In genomic region chr1:237126180-237126579, GRCh38 we compare ENCODE assay signal across 15 cellular contexts.
DNase-seq lines count a peak whose midpoint lies in the region; ATAC-seq and TF ChIP-seq lines count a peak whose summit lies in the region.
"Had no signal": no experiment of that assay in that cellular context is flagged by ENCODE, and none has a peak within 500 bp of the region (broad histone marks: within the 10 kb centered on the region; RNA-seq: fewer than 3 reads in every experiment).

No MANE protein-coding gene starts in this region.

- H3K14ac ChIP-seq in trophoblast cell (ENCODE audit: low read length): no peak overlapping the region

- H3K36me3 Mint-ChIP-seq in CD8-positive, alpha-beta memory T cell: no peaks in the 10 kb centered on the region
- H3K36me3 Mint-ChIP-seq: CD4-positive, alpha-beta memory T cell had no signal

- H3K27ac ChIP-seq in heart right ventricle (peak overlapping the region in 5 of 10 donors; percentile 9 to 62 (median 34)), trophoblast cell (ENCODE audit: low read depth, low read length) (no peak overlapping the region)
- no peak overlapping the region for H3K27ac ChIP-seq in CD8-positive, alpha-beta memory T cell (ENCODE audit: low read depth, low read length)

- no peaks in the 10 kb centered on the region for H3K4me1 Mint-ChIP-seq in CD8-positive, alpha-beta memory T cell
- H3K4me1 Mint-ChIP-seq: CD4-positive, alpha-beta memory T cell had no signal

- H3K27me3 Mint-ChIP-seq in CD8-positive, alpha-beta memory T cell: peaks cover 6 to 8% of the 10 kb centered on the region in 2 donors

- no peak for DNase-seq in Right ventricle myocardium superior
- no peak for DNase-seq in heart right ventricle
- DNase-seq in left ventricle myocardium superior: no peak
- DNase-seq in trophoblast cell: no peak
- no peak for DNase-seq in SK-N-DZ (ENCODE audit: low spot score)
- DNase-seq in CD8-positive, alpha-beta memory T cell: no peak
- DNase-seq: C1 segment of cervical spinal cord; Caco-2; CD4-positive, alpha-beta memory T cell; DMS153; DND-41; H9; HFFc6 had no signal

- no peak overlapping the region for H2AK5ac ChIP-seq in trophoblast cell (ENCODE audit: low read length)

- H3K4ac ChIP-seq in trophoblast cell (ENCODE audit: low read depth, low read length): peak overlapping the region; percentile 64

- peaks cover 1 to 12% (median 8%) of the 10 kb centered on the region in 5 donors for H3K9me3 Mint-ChIP-seq in CD8-positive, alpha-beta memory T cell

- POLR2A ChIA-PET in CD8-positive, alpha-beta memory T cell (lab: Charles Lee): no interaction called here

- no peak overlapping the region for H3K9ac ChIP-seq in trophoblast cell (ENCODE audit: low read length)

- no peak for TF ChIP-seq CTCF in heart right ventricle (IDR thresholded peaks at IDR 0.05)

- no peak overlapping the region for H3K23ac ChIP-seq in trophoblast cell (ENCODE audit: low read length)

- H3K36me3 ChIP-seq in heart right ventricle (no peaks in the 10 kb centered on the region), trophoblast cell (ENCODE audit: control insufficient read depth in 1 of 2, insufficient read depth in 2 of 2, low read length in 2 of 2) (no peaks in the 10 kb centered on the region)
- H3K36me3 ChIP-seq in CD8-positive, alpha-beta memory T cell (ENCODE audit: insufficient read depth, low read length): no peaks in the 10 kb centered on the region

- WGBS in heart right ventricle, 2 donors: 46 to 60% methylated on average over 2 of the region's 2 CpGs
- no CpG with 5 or more reads among the region's 2 CpGs for WGBS in trophoblast cell (ENCODE audit: extremely low coverage, insufficient coverage, insufficient read length)

- peak overlapping the region in 1 of 8 donors; percentile 32 for H3K27ac Mint-ChIP-seq in CD8-positive, alpha-beta memory T cell
- H3K27ac Mint-ChIP-seq: CD4-positive, alpha-beta memory T cell; GM23338; H9; HFFc6 had no signal

- H2BK12ac ChIP-seq in trophoblast cell (ENCODE audit: low read length): no peak overlapping the region

- CTCF ChIA-PET in CD8-positive, alpha-beta memory T cell (lab: Charles Lee): no interaction called here

- no peaks in the 10 kb centered on the region for H3K27me3 ChIP-seq in heart right ventricle
- no peaks in the 10 kb centered on the region for H3K27me3 ChIP-seq in trophoblast cell (ENCODE audit: insufficient read depth, low read length)
- no peaks in the 10 kb centered on the region for H3K27me3 ChIP-seq in CD8-positive, alpha-beta memory T cell (ENCODE audit: insufficient read depth, low read length, poor library complexity, severe bottlenecking)

- H3K9me3 ChIP-seq in heart right ventricle (peaks cover 0 to 15% (median 0%) of the 10 kb centered on the region in 11 donors), trophoblast cell (ENCODE audit: insufficient read depth, low read depth, low read length) (peaks cover 2% of the 10 kb centered on the region)
- no peaks in the 10 kb centered on the region for H3K9me3 ChIP-seq in CD8-positive, alpha-beta memory T cell (ENCODE audit: low read length)
- H3K9me3 ChIP-seq: Caco-2 had no signal

- peaks cover 2% of the 10 kb centered on the region for H3K79me2 ChIP-seq in trophoblast cell (ENCODE audit: control insufficient read depth, insufficient read depth, low read length, poor library complexity)

- no peak overlapping the region for H2AFZ ChIP-seq in trophoblast cell (ENCODE audit: insufficient read depth, low read length, poor library complexity)
- H2AFZ ChIP-seq: GM23338 had no signal

- H2BK5ac ChIP-seq in trophoblast cell (ENCODE audit: low read depth, low read length, poor library complexity): no peak overlapping the region

- no peak overlapping the region for H3K4me2 ChIP-seq in trophoblast cell (ENCODE audit: low read length)
- H3K4me2 ChIP-seq: GM23338 had no signal

- intact Hi-C loops in Right ventricle myocardium superior (cut with DNase I) (no loop called here), heart right ventricle (cut with DNase I) (no loop called here), left ventricle myocardium superior (cut with micrococcal nuclease) (no loop called here)

- H3K4me3 ChIP-seq in heart right ventricle: no peak overlapping the region
- H3K4me3 ChIP-seq in trophoblast cell (ENCODE audit: low read depth, low read length): no peak overlapping the region
- H3K4me3 ChIP-seq in CD8-positive, alpha-beta memory T cell (ENCODE audit: low read length): no peak overlapping the region
- H3K4me3 ChIP-seq: GM23338 had no signal

- H4K8ac ChIP-seq in trophoblast cell (ENCODE audit: low read depth, low read length): no peak overlapping the region

- no peak overlapping the region for H2BK120ac ChIP-seq in trophoblast cell (ENCODE audit: insufficient read depth, low read length, poor library complexity)

- no peaks in the 10 kb centered on the region for H3K79me1 ChIP-seq in trophoblast cell (ENCODE audit: low read length)

- ATAC-seq in Right ventricle myocardium superior (ENCODE audit: poor library complexity) (peak; percentile 26), heart right ventricle (peak in 7 of 8 donors; percentile 18 to 67 (median 48)), left ventricle myocardium superior (peak; percentile 36), GM21528 (IDR thresholded peaks at IDR 0.05; ENCODE audit: low FRiP score, unreplicated experiment) (no peak)
- ATAC-seq: GM23338 had no signal

- H4K12ac ChIP-seq in trophoblast cell (ENCODE audit: low read depth, low read length): no peak overlapping the region

- no peak overlapping the region for H3K4me3 Mint-ChIP-seq in CD8-positive, alpha-beta memory T cell
- H3K4me3 Mint-ChIP-seq: CD4-positive, alpha-beta memory T cell; GM23338; H9; HFFc6 had no signal

- H4K91ac ChIP-seq in trophoblast cell (ENCODE audit: low read depth, low read length): no peak overlapping the region

- H3K18ac ChIP-seq in trophoblast cell (ENCODE audit: low read length): peak overlapping the region; percentile 47

- peaks cover 0 to 58% (median 11%) of the 10 kb centered on the region in 9 donors for H3K4me1 ChIP-seq in heart right ventricle
- H3K4me1 ChIP-seq in trophoblast cell (ENCODE audit: control insufficient read depth in 1 of 2, insufficient read depth in 2 of 2, low read length in 2 of 2): no peaks in the 10 kb centered on the region
- H3K4me1 ChIP-seq in CD8-positive, alpha-beta memory T cell (ENCODE audit: insufficient read depth, low read length): no peaks in the 10 kb centered on the region
- H3K4me1 ChIP-seq: Caco-2 had no signal
